ENCODE assay signal across 28 cellular contexts in the genomic region with DNA sequence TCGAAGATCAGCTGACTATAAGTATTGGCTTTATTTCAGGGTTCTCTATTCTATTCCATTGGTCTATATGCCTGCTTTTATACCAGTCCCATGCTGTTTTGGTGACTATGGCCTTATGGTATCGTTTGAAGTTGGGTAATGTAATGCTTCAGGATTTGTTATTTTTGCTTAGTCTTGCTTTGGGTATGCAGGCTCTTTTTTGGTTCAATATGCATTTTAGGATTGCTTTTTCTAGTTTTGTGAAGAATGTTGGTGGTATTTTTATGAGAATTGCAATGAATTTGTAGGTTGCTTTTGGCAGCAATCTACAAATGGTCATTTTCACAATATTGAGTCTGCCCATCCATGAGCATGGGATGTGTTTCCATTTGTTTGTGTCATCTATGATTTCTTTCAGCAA.
"Had no signal": no experiment of that assay in that cellular context is flagged by ENCODE, and none has a peak within 500 bp of the region (broad histone marks: within the 10 kb centered on the region; RNA-seq: fewer than 3 reads in every experiment).

No MANE protein-coding gene starts in this region.

- H3K4me3 ChIP-seq: stomach, suprapubic skin, testis, thoracic aorta, thyroid gland, tibial artery, tibial nerve, transverse colon, upper lobe of left lung, upper lobe of right lung, uterus, vagina had no signal

- H3K9me3 Mint-ChIP-seq: stimulated activated effector memory CD8-positive, alpha-beta T cell treated with anti-CD3 and anti-CD28 coated beads, Interleukin-12 subunit alpha, Interleukin-12 subunit beta, amount 100 ng/mL, for 72 hours; stimulated activated naive CD8-positive, alpha-beta T cell treated with anti-CD3 and anti-CD28 coated beads, Interleukin-15, Interleukin-2, amounts not matched to agents 100 ng/mL and 50 ng/mL, for 24 hours; type B pancreatic cell had no signal

- H3K4me1 ChIP-seq: stomach, suprapubic skin, testis, thyroid gland, tibial artery, tibial nerve, transverse colon, upper lobe of left lung, upper lobe of right lung, uterus, vagina had no signal

- H3K9me3 ChIP-seq: suprapubic skin, testis, thoracic aorta, thyroid gland, tibial artery, transverse colon, upper lobe of left lung, upper lobe of right lung, uterus, vagina had no signal

- H3K4me1 Mint-ChIP-seq: stimulated activated effector memory CD8-positive, alpha-beta T cell treated with anti-CD3 and anti-CD28 coated beads, Interleukin-12 subunit alpha, Interleukin-12 subunit beta, amount 100 ng/mL, for 72 hours; stimulated activated memory B cell treated with anti-CD40 and anti-IgM and Interleukin-4, amounts not matched to agents 10 μg/mL and 1 μg/mL and 100 μg/mL, for 72 hours; stimulated activated naive B cell treated with anti-CD40 and anti-IgM and Interleukin-4, amounts not matched to agents 10 μg/mL and 1 μg/mL and 100 μg/mL, for 72 hours; stimulated activated naive CD8-positive, alpha-beta T cell treated with anti-CD3 and anti-CD28 coated beads, Interleukin-15, amount 100 ng/mL, for 72 hours had no signal

- H3K36me3 Mint-ChIP-seq: stimulated activated effector memory CD8-positive, alpha-beta T cell treated with anti-CD3 and anti-CD28 coated beads, Interleukin-12 subunit alpha, Interleukin-12 subunit beta, amount 100 ng/mL, for 72 hours; stimulated activated memory B cell treated with anti-CD40 and anti-IgM and Interleukin-4, amounts not matched to agents 10 μg/mL and 1 μg/mL and 100 μg/mL, for 72 hours; stimulated activated naive B cell treated with anti-CD40 and anti-IgM and Interleukin-4, amounts not matched to agents 10 μg/mL and 1 μg/mL and 100 μg/mL, for 72 hours; type B pancreatic cell had no signal

- H3K4me3 Mint-ChIP-seq: stimulated activated effector memory CD8-positive, alpha-beta T cell treated with anti-CD3 and anti-CD28 coated beads, Interleukin-12 subunit alpha, Interleukin-12 subunit beta, amount 100 ng/mL, for 72 hours; stimulated activated memory B cell treated with anti-CD40 and anti-IgM and Interleukin-4, amounts not matched to agents 10 μg/mL and 1 μg/mL and 100 μg/mL, for 72 hours; stimulated activated naive B cell treated with anti-CD40 and anti-IgM and Interleukin-4, amounts not matched to agents 10 μg/mL and 1 μg/mL and 100 μg/mL, for 72 hours; stimulated activated naive CD8-positive, alpha-beta T cell treated with anti-CD3 and anti-CD28 coated beads, Interleukin-15, amount 100 ng/mL, for 72 hours; stimulated activated naive CD8-positive, alpha-beta T cell treated with anti-CD3 and anti-CD28 coated beads, Interleukin-15, Interleukin-2, amounts not matched to agents 100 ng/mL and 50 ng/mL, for 24 hours; type B pancreatic cell had no signal

- H3K27me3 Mint-ChIP-seq: stimulated activated memory B cell treated with anti-CD40 and anti-IgM and Interleukin-4, amounts not matched to agents 10 μg/mL and 1 μg/mL and 100 μg/mL, for 72 hours; stimulated activated naive B cell treated with anti-CD40 and anti-IgM and Interleukin-4, amounts not matched to agents 10 μg/mL and 1 μg/mL and 100 μg/mL, for 72 hours; stimulated activated naive CD8-positive, alpha-beta T cell treated with anti-CD3 and anti-CD28 coated beads, Interleukin-15, amount 100 ng/mL, for 72 hours; stimulated activated naive CD8-positive, alpha-beta T cell treated with anti-CD3 and anti-CD28 coated beads, Interleukin-15, Interleukin-2, amounts not matched to agents 100 ng/mL and 50 ng/mL, for 24 hours; type B pancreatic cell had no signal

- H3K27me3 ChIP-seq: stomach, suprapubic skin, testis, thyroid gland, tibial artery, tibial nerve, transverse colon, upper lobe of left lung, upper lobe of right lung, uterus, vagina had no signal

- H3K27ac Mint-ChIP-seq: stimulated activated effector memory CD8-positive, alpha-beta T cell treated with anti-CD3 and anti-CD28 coated beads, Interleukin-12 subunit alpha, Interleukin-12 subunit beta, amount 100 ng/mL, for 72 hours; stimulated activated memory B cell treated with anti-CD40 and anti-IgM and Interleukin-4, amounts not matched to agents 10 μg/mL and 1 μg/mL and 100 μg/mL, for 72 hours; stimulated activated naive B cell treated with anti-CD40 and anti-IgM and Interleukin-4, amounts not matched to agents 10 μg/mL and 1 μg/mL and 100 μg/mL, for 72 hours; stimulated activated naive CD8-positive, alpha-beta T cell treated with anti-CD3 and anti-CD28 coated beads, Interleukin-15, amount 100 ng/mL, for 72 hours; stimulated activated naive CD8-positive, alpha-beta T cell treated with anti-CD3 and anti-CD28 coated beads, Interleukin-15, Interleukin-2, amounts not matched to agents 100 ng/mL and 50 ng/mL, for 24 hours; type B pancreatic cell had no signal

- H3K36me3 ChIP-seq: stomach, suprapubic skin, thoracic aorta, thyroid gland, tibial artery, tibial nerve, transverse colon, upper lobe of left lung, upper lobe of right lung, uterus, vagina had no signal

- DNase-seq: stimulated activated CD4-positive, alpha-beta T cell treated with anti-CD3 and anti-CD28 coated beads, Interleukin-2, amount 100 ng/mL, for 48 hours; stimulated activated CD4-positive, alpha-beta T cell treated with anti-CD3 and anti-CD28 coated beads, Interleukin-4, amount 100 ng/mL, for 1 hour; stimulated activated CD4-positive, alpha-beta T cell treated with anti-CD3 and anti-CD28 coated beads, Interleukin-4, amount 100 ng/mL, for 24 hours; stimulated activated CD4-positive, alpha-beta T cell treated with anti-CD3 and anti-CD28 coated beads, Interleukin-4, amount 100 ng/mL, for 4 hours; stimulated activated CD8-positive, alpha-beta memory T cell treated with anti-CD3 and anti-CD28 coated beads, Interleukin-4, amount 100 ng/mL, for 48 hours; stimulated activated naive B cell treated with anti-CD40 and anti-IgM and Interleukin-4, amounts not matched to agents 10 μg/mL and 1 μg/mL and 100 μg/mL, for 72 hours; stimulated activated naive CD4-positive, alpha-beta T cell; stimulated activated naive CD4-positive, alpha-beta T cell treated with Interleukin-2 at 50 U/mL for 16 hours; stimulated activated naive CD8-positive, alpha-beta T cell treated with anti-CD3 and anti-CD28 coated beads, Interleukin-15, amount 100 ng/mL, for 72 hours; stimulated activated naive CD8-positive, alpha-beta T cell treated with anti-CD3 and anti-CD28 coated beads, Interleukin-15, Interleukin-2, amounts not matched to agents 100 U/mL and 50 U/mL, for 24 hours; stomach; substantia nigra; testis; thyroid gland; tibial artery; transverse colon; trophoblast cell; upper lobe of left lung; upper lobe of right lung; uterus had no signal

- H3K27ac ChIP-seq: stomach, suprapubic skin, testis, thoracic aorta, thyroid gland, tibial artery, tibial nerve, transverse colon, upper lobe of left lung, upper lobe of right lung, uterus, vagina had no signal

- ATAC-seq: stimulated activated effector memory CD8-positive, alpha-beta T cell treated with anti-CD3 and anti-CD28 coated beads, Interleukin-12 subunit alpha, Interleukin-12 subunit beta, amount 100 ng/mL, for 72 hours; stimulated activated memory B cell treated with anti-CD40 and anti-IgM and Interleukin-4, amounts not matched to agents 10 μg/mL and 1 μg/mL and 100 μg/mL, for 72 hours; stimulated activated naive B cell treated with anti-CD40 and anti-IgM and Interleukin-4, amounts not matched to agents 10 μg/mL and 1 μg/mL and 100 μg/mL, for 72 hours; stimulated activated naive CD8-positive, alpha-beta T cell treated with anti-CD3 and anti-CD28 coated beads, Interleukin-15, amount 100 ng/mL, for 72 hours; stimulated activated naive CD8-positive, alpha-beta T cell treated with anti-CD3 and anti-CD28 coated beads, Interleukin-15, Interleukin-2, amounts not matched to agents 100 U/mL and 50 U/mL, for 24 hours; upper lobe of right lung had no signal
